ENCODE assay signal across 19 cellular contexts in genomic region chr11:1565173-1565903, GRCh38. TPM values are rescaled to one million over a fixed set of nuclear protein-coding genes. Genes with fewer than 3 reads are reported as not detected.
DNase-seq lines count a peak whose midpoint lies in the region; ATAC-seq and TF ChIP-seq lines count a peak whose summit lies in the region.
"Had no signal": no experiment of that assay in that cellular context is flagged by ENCODE, and none has a peak within 500 bp of the region (broad histone marks: within the 10 kb centered on the region; RNA-seq: fewer than 3 reads in every experiment).

No MANE protein-coding gene starts in this region.

- no peak overlapping the region for H3K9ac ChIP-seq in neuronal stem cell (ENCODE audit: low read depth, low read length, poor library complexity)

- no peak overlapping the region for H2BK12ac ChIP-seq in neuronal stem cell (ENCODE audit: low read length)

- H3K4me3 ChIP-seq in neuronal stem cell (ENCODE audit: low read length in 2 of 2): no peak overlapping the region
- H3K4me3 ChIP-seq in aorta (ENCODE audit: low read length in 2 of 2): no peak overlapping the region
- H3K4me3 ChIP-seq: thyroid gland had no signal

- H3K27me3 ChIP-seq in neuronal stem cell (ENCODE audit: control insufficient read depth in 3 of 3, insufficient read depth in 3 of 3, low read depth in 1 of 3, low read length in 3 of 3) (peaks cover 0 to 54% (median 7%) of the 10 kb centered on the region in 3 experiments), aorta (ENCODE audit: control insufficient read depth in 1 of 2, insufficient read depth in 2 of 2, low read length in 1 of 2) (no peaks in the 10 kb centered on the region)
- H3K27me3 ChIP-seq: thyroid gland had no signal

- H3K27ac Mint-ChIP-seq in endothelial cell (ENCODE audit: unreplicated experiment): no peak overlapping the region
- H3K27ac Mint-ChIP-seq: CD4-positive, alpha-beta T cell had no signal

- no peak overlapping the region for H3K4me2 ChIP-seq in neuronal stem cell (ENCODE audit: insufficient read depth, low read length, poor library complexity, severe bottlenecking)

- H3K79me1 ChIP-seq in neuronal stem cell (ENCODE audit: low read depth, low read length): peaks cover 5% of the 10 kb centered on the region

- H3K23ac ChIP-seq in neuronal stem cell (ENCODE audit: low read depth, low read length, poor library complexity): peak overlapping the region; percentile 52

- peak overlapping the region; percentile 17 for H3K14ac ChIP-seq in neuronal stem cell (ENCODE audit: low read length)

- H3K9me3 ChIP-seq in neuronal stem cell (replicated peaks in 1 of 2; ENCODE audit: control insufficient read depth in 2 of 2, insufficient read depth in 1 of 2, low read depth in 1 of 2, low read length in 2 of 2): peaks cover 0 to 3% of the 10 kb centered on the region in 2 donors
- H3K9me3 ChIP-seq in aorta (ENCODE audit: control insufficient read depth, low read length): no peaks in the 10 kb centered on the region
- H3K9me3 ChIP-seq: thyroid gland had no signal

- peak overlapping the region; percentile 90 for H3K18ac ChIP-seq in neuronal stem cell (ENCODE audit: low read length)

- intact Hi-C loops in Right ventricle myocardium inferior (cut with DNase I) (no loop called here), Right ventricle myocardium superior (cut with DNase I) (no loop called here), aorta (cut with DNase I) (no loop called here)

- no peaks in the 10 kb centered on the region for H3K36me3 Mint-ChIP-seq in endothelial cell (ENCODE audit: low read depth, unreplicated experiment)

- no peaks in the 10 kb centered on the region for H3K9me3 Mint-ChIP-seq in endothelial cell (ENCODE audit: unreplicated experiment)
- H3K9me3 Mint-ChIP-seq: CD4-positive, alpha-beta T cell had no signal

- H2AK5ac ChIP-seq in neuronal stem cell (ENCODE audit: low read depth, low read length): peak overlapping the region; percentile 94

- H2BK120ac ChIP-seq in neuronal stem cell (ENCODE audit: low read depth, low read length): no peak overlapping the region

- no peak overlapping the region for H3K27ac ChIP-seq in neuronal stem cell (replicated peaks; ENCODE audit: low read length)
- no peak overlapping the region for H3K27ac ChIP-seq in aorta (ENCODE audit: low read depth in 1 of 2, low read length in 2 of 2)
- H3K27ac ChIP-seq: thyroid gland, VCaP had no signal

- no peak overlapping the region for H2AFZ ChIP-seq in neuronal stem cell (ENCODE audit: low read length)

- H3K4me3 Mint-ChIP-seq in endothelial cell (ENCODE audit: unreplicated experiment): no peak overlapping the region
- H3K4me3 Mint-ChIP-seq: CD4-positive, alpha-beta T cell had no signal

- no peak overlapping the region for H3K4ac ChIP-seq in neuronal stem cell (ENCODE audit: low read length)

- H4K91ac ChIP-seq in neuronal stem cell (ENCODE audit: low read depth, low read length, poor library complexity): no peak overlapping the region

- H3K36me3 ChIP-seq in neuronal stem cell (replicated peaks in 1 of 2; ENCODE audit: control insufficient read depth in 2 of 2, insufficient read depth in 2 of 2, low read length in 2 of 2) (peaks cover 0 to 7% of the 10 kb centered on the region in 2 donors), aorta (ENCODE audit: control insufficient read depth in 1 of 2, insufficient read depth in 2 of 2, low read length in 1 of 2) (no peaks in the 10 kb centered on the region)
- H3K36me3 ChIP-seq: thyroid gland had no signal

- H3K4me1 Mint-ChIP-seq in endothelial cell (ENCODE audit: unreplicated experiment): no peaks in the 10 kb centered on the region

- TF ChIP-seq CTCF in endothelial cell (IDR thresholded peaks at IDR 0.05; ENCODE audit: unreplicated experiment): no peak

- WGBS in neuronal stem cell (ENCODE audit: extremely low coverage in 2 of 2, insufficient read length in 2 of 2, insufficient replicate concordance in 1 of 2), 2 donors: no CpG with 5 or more reads among the region's 28 CpGs
- WGBS in aorta, 2 donors: 68 to 69% methylated on average over 28 of the region's 28 CpGs

- no peak overlapping the region for H4K8ac ChIP-seq in neuronal stem cell (ENCODE audit: low read depth, low read length)

- peaks cover 20% of the 10 kb centered on the region for H3K27me3 Mint-ChIP-seq in endothelial cell (ENCODE audit: unreplicated experiment)
- H3K27me3 Mint-ChIP-seq: CD4-positive, alpha-beta T cell had no signal

- DNase-seq in Right ventricle myocardium inferior (ENCODE audit: missing footprints) (peak; percentile 66), Right ventricle myocardium superior (no peak), endothelial cell (ENCODE audit: low spot score) (peak; percentile 3), neuronal stem cell (ENCODE audit: low spot score) (no peak), aorta (peak; percentile 43 to 75), ureter (ENCODE audit: low spot score) (no peak)
- no peak for DNase-seq in activated CD4-positive, alpha-beta T cell treated with anti-CD3 and anti-CD28 coated beads, Interleukin-2, amount 50 U/mL, for 4 hours
- DNase-seq: foreskin melanocyte; NCI-H1436 treated with DMSO at 0.1 percent for 48 hours; NCI-H345; NK-92 treated with Interleukin-12 subunit alpha and Interleukin-12 subunit beta, amount 100 ng/mL, for 24 hours; T-helper 1 cell; thyroid gland had no signal

- no peak overlapping the region for H2BK5ac ChIP-seq in neuronal stem cell (ENCODE audit: low read length)

- ATAC-seq in Right ventricle myocardium inferior (no peak), Right ventricle myocardium superior (ENCODE audit: poor library complexity) (no peak), aorta (ENCODE audit: low FRiP score) (no peak), GM18520 (IDR thresholded peaks at IDR 0.05; ENCODE audit: unreplicated experiment) (no peak)

- H3K4me1 ChIP-seq in neuronal stem cell (ENCODE audit: control insufficient read depth in 2 of 2, insufficient read depth in 1 of 2, low read depth in 1 of 2, low read length in 2 of 2): peaks cover 17 to 24% of the 10 kb centered on the region in 2 donors
- no peaks in the 10 kb centered on the region for H3K4me1 ChIP-seq in aorta (ENCODE audit: control insufficient read depth in 1 of 2, insufficient read depth in 2 of 2, low read length in 2 of 2)
- H3K4me1 ChIP-seq: thyroid gland had no signal

- H2BK15ac ChIP-seq in neuronal stem cell (ENCODE audit: low read length): no peak overlapping the region

RNA-seq across cellular contexts. Expression of gene DUSP8, which starts 6.7 kb away (rescaled TPM):
- total RNA-seq in Right ventricle myocardium inferior (10.5 TPM), Right ventricle myocardium superior (7.7 TPM), endothelial cell (ENCODE audit: unreplicated experiment) (2.2 TPM), aorta (10 to 100 TPM in 1 of 2 donors, 1 to 10 TPM in 1; 9.4 to 39.3 TPM), ureter (6.0 TPM)
- polyA plus RNA-seq in neuronal stem cell (2013, experiment 1 of 2): 5.8 TPM
- polyA plus RNA-seq in neuronal stem cell (2013, experiment 2 of 2): 6.1 TPM
- polyA plus RNA-seq in aorta: 1 to 10 TPM; 2.3 to 6.5 TPM

RNA-seq across cellular contexts. Expression of gene KRTAP5-1, which starts 19.7 kb away (rescaled TPM):
- total RNA-seq in Right ventricle myocardium inferior (not detected), Right ventricle myocardium superior (not detected), endothelial cell (ENCODE audit: unreplicated experiment) (not detected), aorta (not detected), ureter (not detected)
- not detected for polyA plus RNA-seq in neuronal stem cell (2013, experiment 1 of 2)
- polyA plus RNA-seq in neuronal stem cell (2013, experiment 2 of 2): not detected
- not detected for polyA plus RNA-seq in aorta
- total RNA-seq: CD4-positive, alpha-beta T cell; chondrocyte; liver; M059J; thyroid gland had no signal
- polyA plus RNA-seq: liver had no signal

RNA-seq across cellular contexts. Expression of gene KRTAP5-2, which starts 32.8 kb away (rescaled TPM):
- not detected for total RNA-seq in Right ventricle myocardium inferior
- not detected for total RNA-seq in Right ventricle myocardium superior
- total RNA-seq in endothelial cell (ENCODE audit: unreplicated experiment): not detected
- polyA plus RNA-seq in neuronal stem cell (2013, experiment 1 of 2): not detected
- polyA plus RNA-seq in neuronal stem cell (2013, experiment 2 of 2): not detected
- total RNA-seq in aorta: not detected
- polyA plus RNA-seq in aorta: not detected
- total RNA-seq in ureter: not detected
- total RNA-seq: CD4-positive, alpha-beta T cell; chondrocyte; liver; M059J; thyroid gland had no signal

RNA-seq across cellular contexts. Expression of gene KRTAP5-3, which starts 42.9 kb away (rescaled TPM):
- not detected for total RNA-seq in Right ventricle myocardium inferior
- total RNA-seq in Right ventricle myocardium superior: not detected
- not detected for total RNA-seq in endothelial cell (ENCODE audit: unreplicated experiment)
- polyA plus RNA-seq in neuronal stem cell (2013, experiment 1 of 2): not detected
- polyA plus RNA-seq in neuronal stem cell (2013, experiment 2 of 2): not detected
- total RNA-seq in aorta: not detected
- not detected for polyA plus RNA-seq in aorta
- total RNA-seq in ureter: not detected
- total RNA-seq: CD4-positive, alpha-beta T cell; chondrocyte; liver; M059J; thyroid gland had no signal
- polyA plus RNA-seq: liver had no signal

RNA-seq across cellular contexts. Expression of gene KRTAP5-4, which starts 56.6 kb away (rescaled TPM):
- total RNA-seq in Right ventricle myocardium inferior (not detected), Right ventricle myocardium superior (not detected), endothelial cell (ENCODE audit: unreplicated experiment) (not detected), aorta (not detected), ureter (not detected)
- polyA plus RNA-seq in neuronal stem cell (2013, experiment 1 of 2): not detected
- not detected for polyA plus RNA-seq in neuronal stem cell (2013, experiment 2 of 2)
- not detected for polyA plus RNA-seq in aorta
- total RNA-seq: CD4-positive, alpha-beta T cell; chondrocyte; liver; M059J; thyroid gland had no signal
- polyA plus RNA-seq: liver had no signal

Comparison
In these comparisons a context has a peak if more than half of its experiments do, and no peak if none do; other contexts are left out.
1. DNase-seq: peak in Right ventricle myocardium inferior (single experiment), endothelial cell (single experiment) and aorta (2 of 2); none in Right ventricle myocardium superior (single experiment), neuronal stem cell (single experiment), activated CD4-positive, alpha-beta T cell treated with anti-CD3 and anti-CD28 coated beads, Interleukin-2, amount 50 U/mL, for 4 hours (0 of 2) and ureter (single experiment).